Comparison of ENCODE assay signal across 20 cellular contexts in genomic region chr1:27003745-27004470, GRCh38. TPM values are rescaled to one million over a fixed set of nuclear protein-coding genes. Genes with fewer than 3 reads are reported as not detected.
A peak's percentile ranks its signal among the peaks of the same experiment; 100 is the strongest.
DNase-seq lines count a peak whose midpoint lies in the region; ATAC-seq and TF ChIP-seq lines count a peak whose summit lies in the region.
"Had no signal": no experiment of that assay in that cellular context is flagged by ENCODE, and none has a peak within 500 bp of the region (broad histone marks: within the 10 kb centered on the region; RNA-seq: fewer than 3 reads in every experiment).

No MANE protein-coding gene starts in this region.

- WGBS in stomach, 5 donors, result 35 to 60% (median 42%) methylated on average over 3 to 7 of the region's 7 CpGs

- no peaks in the 10 kb centered on the region for H3K27me3 ChIP-seq in H7 (ENCODE audit: control insufficient read depth, insufficient read depth, low read length)
- no peaks in the 10 kb centered on the region for H3K27me3 ChIP-seq in adipocyte (replicated peaks; ENCODE audit: control insufficient read depth, insufficient read depth, low read length)
- H3K27me3 ChIP-seq in iPS-20b (ENCODE audit: insufficient read depth, low read length), result no peaks in the 10 kb centered on the region
- H3K27me3 ChIP-seq in stomach, result no peaks in the 10 kb centered on the region

- no peak for TF ChIP-seq CTCF in stomach (IDR thresholded peaks at IDR 0.05)

- TF ChIP-seq POLR2A in stomach (IDR thresholded peaks at IDR 0.05), result no peak

- DNase-seq in H7 (peak; percentile 34), adipocyte (ENCODE audit: low read depth) (peak; percentile 8), stomach (no peak), posterior vena cava (ENCODE audit: low spot score) (no peak), NCI-H69 (lab: John Stamatoyannopoulos, UW) (no peak), activated T-cell treated with anti-CD3 and anti-CD28 coated beads for 4 hours (no peak)
- DNase-seq: activated CD4-positive, alpha-beta memory T cell treated with anti-CD3 and anti-CD28 coated beads for 36 hours; activated effector memory CD4-positive, alpha-beta T cell treated with anti-CD3 and anti-CD28 coated beads, Interleukin-2, amount 50 U/mL, for 16 hours; CD4-positive, CD25-positive, alpha-beta regulatory T cell; GDM1; KG1; NCI-H1694 treated with DMSO at 0.1 percent for 48 hours; NCI-H774; Right ventricle myocardium superior; stimulated activated CD4-positive, alpha-beta T cell treated with anti-CD3 and anti-CD28 coated beads, Interleukin-4, amount 100 ng/mL, for 1 hour; stimulated activated naive CD4-positive, alpha-beta T cell treated with Interleukin-2 at 50 U/mL for 16 hours; T1000 had no signal

- ATAC-seq in HG02610 (IDR thresholded peaks at IDR 0.05; ENCODE audit: unreplicated experiment), result no peak

- intact Hi-C loops in stomach (cut with DNase I; ENCODE audit: low total_unique reads), result no loop called here
- intact Hi-C loops in posterior vena cava (cut with DNase I), result loop anchor here in 1 of 2 donors (1.0 kb wide), 1 partner anchor 50 kb away; no protein-coding TSS in a partner anchor

- no peak overlapping the region for H3K4me3 ChIP-seq in H7 (ENCODE audit: insufficient read depth, low read depth, low read length)
- no peak overlapping the region for H3K4me3 ChIP-seq in adipocyte (ENCODE audit: low read length)
- no peak overlapping the region for H3K4me3 ChIP-seq in iPS-20b (ENCODE audit: low read length)
- no peak overlapping the region for H3K4me3 ChIP-seq in stomach

- H3K9ac ChIP-seq in adipocyte (ENCODE audit: low read length), result no peak overlapping the region
- H3K9ac ChIP-seq in iPS-20b (ENCODE audit: low read depth, low read length), result peak overlapping the region; percentile 19; the same call in 1 of the 2 replicates

- H3K9me3 ChIP-seq in adipocyte (ENCODE audit: control insufficient read depth, low read length) (no peaks in the 10 kb centered on the region), iPS-20b (ENCODE audit: insufficient read depth, low read depth, low read length) (no peaks in the 10 kb centered on the region), stomach (no peaks in the 10 kb centered on the region)

- peaks cover 23% of the 10 kb centered on the region for H3K36me3 ChIP-seq in H7 (replicated peaks; ENCODE audit: control insufficient read depth, insufficient read depth, low read length)
- no peaks in the 10 kb centered on the region for H3K36me3 ChIP-seq in adipocyte (ENCODE audit: control insufficient read depth, insufficient read depth, low read length, severe bottlenecking)
- H3K36me3 ChIP-seq in iPS-20b (ENCODE audit: insufficient read depth, low read depth, low read length), result peaks cover 54% of the 10 kb centered on the region
- peaks cover 2 to 15% (median 9%) of the 10 kb centered on the region in 4 donors for H3K36me3 ChIP-seq in stomach

- H3K4me1 ChIP-seq in adipocyte (ENCODE audit: control insufficient read depth, insufficient read depth, low read length), result peaks cover 52% of the 10 kb centered on the region
- peaks cover 50% of the 10 kb centered on the region for H3K4me1 ChIP-seq in iPS-20b (ENCODE audit: insufficient read depth, low read length)
- H3K4me1 ChIP-seq in stomach, result peaks cover 70 to 97% (median 90%) of the 10 kb centered on the region in 4 donors

- no peak for TF ChIP-seq EP300 in stomach (IDR thresholded peaks at IDR 0.05)

- peak overlapping the region; percentile 12 for H3K27ac ChIP-seq in iPS-20b (ENCODE audit: low read length)
- H3K27ac ChIP-seq in stomach, result peak overlapping the region; percentile 15 to 65 (median 58)

RNA-seq across cellular contexts. Expression of gene TENT5B, which starts 8.7 kb away (rescaled TPM):
- total RNA-seq in H7 (2014; rRNA removed; shearing (Covaris generic)), result 128 and 154 TPM in 2 replicates
- total RNA-seq in stomach (10 to 100 TPM in 2 of 5 donors, 1 to 10 TPM in 3; 1.8 to 33.0 (median 5.5) TPM), posterior vena cava (10 to 100 TPM; 41.2 to 43.7 TPM)
- 10 to 100 TPM in 1 of 3 donors, 1 to 10 TPM in 2; 1.7 to 27.5 (median 3.9) TPM for polyA plus RNA-seq in stomach
- total RNA-seq: activated CD4-positive, alpha-beta memory T cell treated with anti-CD3 and anti-CD28 coated beads for 36 hours; CD4-positive, CD25-positive, alpha-beta regulatory T cell had no signal
- polyA plus RNA-seq: CD4-positive, CD25-positive, alpha-beta regulatory T cell had no signal

RNA-seq across cellular contexts. Expression of gene TRNP1, which starts 10.4 kb away (rescaled TPM):
- 28.9 and 30.5 TPM in 2 replicates for total RNA-seq in H7 (2014; rRNA removed; shearing (Covaris generic))
- total RNA-seq in stomach, result 100 to 1,000 TPM in 1 of 5 donors, 10 to 100 TPM in 3, 1 to 10 TPM in 1; 1.7 to 188 (median 40.0) TPM
- polyA plus RNA-seq in stomach, result 100 to 1,000 TPM; 121 to 216 (median 183) TPM
- total RNA-seq in posterior vena cava, result 10 to 100 TPM; 10.7 to 13.2 TPM
- total RNA-seq: CD4-positive, CD25-positive, alpha-beta regulatory T cell had no signal
- polyA plus RNA-seq: CD4-positive, CD25-positive, alpha-beta regulatory T cell had no signal

RNA-seq across cellular contexts. Expression of gene KDF1, which starts 43.6 kb away (rescaled TPM):
- total RNA-seq in H7 (2014; rRNA removed; shearing (Covaris generic)), result 14.4 and 14.6 TPM in 2 replicates
- 10 to 100 TPM in 2 of 5 donors, 1 to 10 TPM in 3; 2.9 to 21.6 (median 7.1) TPM for total RNA-seq in stomach
- polyA plus RNA-seq in stomach, result 10 to 100 TPM; 13.6 to 15.3 (median 14.5) TPM
- not detected for total RNA-seq in posterior vena cava
- total RNA-seq: activated CD4-positive, alpha-beta memory T cell treated with anti-CD3 and anti-CD28 coated beads for 36 hours; pulmonary artery endothelial cell had no signal

Comparison
In these comparisons a context has a peak if more than half of its experiments do, and no peak if none do; other contexts are left out.
1. DNase-seq: peak in H7 (single experiment) and adipocyte (single experiment); none in stomach (single experiment), posterior vena cava (single experiment), NCI-H69 (single experiment) and activated T-cell treated with anti-CD3 and anti-CD28 coated beads for 4 hours (single experiment).